ENCODE assay signal across 17 cellular contexts in genomic region chr2:220006152-220006551, GRCh38.
DNase-seq lines count a peak whose midpoint lies in the region; ATAC-seq, FAIRE-seq and TF ChIP-seq lines count a peak whose summit lies in the region.
"Had no signal": no experiment of that assay in that cellular context is flagged by ENCODE, and none has a peak within 500 bp of the region (broad histone marks: within the 10 kb centered on the region; RNA-seq: fewer than 3 reads in every experiment).

No MANE protein-coding gene starts in this region.

- H3K4me1 Mint-ChIP-seq in Calu3 (ENCODE audit: low read depth, unreplicated experiment) = no peaks in the 10 kb centered on the region

- no peak for TF ChIP-seq CTCF in GM12878 (IDR thresholded peaks at IDR 0.05 in 2 of 3, conservative IDR thresholded peaks at IDR 0.05 in 1 of 3; ENCODE audit: control insufficient read depth in 2 of 3, extremely low read depth in 1 of 3, insufficient read depth in 1 of 3, low read depth in 3 of 3, low read length in 3 of 3)
- TF ChIP-seq CTCF in testis (IDR thresholded peaks at IDR 0.05) = no peak
- TF ChIP-seq CTCF in Calu3 (IDR thresholded peaks at IDR 0.05; ENCODE audit: unreplicated experiment) = no peak

- no peak overlapping the region for H3K9ac ChIP-seq in GM12878 (ENCODE audit: control insufficient read depth, insufficient read depth, low read length)

- no peaks in the 10 kb centered on the region for H3K9me3 Mint-ChIP-seq in Calu3 (ENCODE audit: low read depth, unreplicated experiment)
- H3K9me3 Mint-ChIP-seq: activated T-cell treated with anti-CD3 and anti-CD28 coated beads, Interleukin-2, amount 50 U/mL, for 4 hours; endodermal cell; nephron progenitor cell; T-helper 1 cell treated with Interleukin-12 subunit alpha and Interleukin-12 subunit beta and Interleukin-4 antibody, amounts not matched to agents 30 μg/mL and 1 μg/mL, for 36 hours had no signal

- no TSS peak for BruUV-seq in GM12878 (replicated peaks; lab: Mats Ljungman, UMichigan)
- no TSS peak for BruUV-seq in Calu3 (replicated peaks; lab: Mats Ljungman, UMichigan)

- H3K4me3 ChIP-seq in GM12878 (no peak overlapping the region), testis (no peak overlapping the region)
- H3K4me3 ChIP-seq: PC-9 had no signal

- H3K27me3 Mint-ChIP-seq in Calu3 (ENCODE audit: unreplicated experiment) = no peaks in the 10 kb centered on the region
- H3K27me3 Mint-ChIP-seq: type B pancreatic cell had no signal

- 16% methylated on average over 7 of the region's 7 CpGs for WGBS in GM12878 (ENCODE audit: insufficient coverage, insufficient replicate concordance, low lambda C conversion rate, missing lambda C conversion rate)
- 30 to 37% methylated on average over 7 of the region's 7 CpGs for WGBS in testis, 2 donors

- ATAC-seq in GM12878 (peak; percentile 81), GM19455 (IDR thresholded peaks at IDR 0.05; ENCODE audit: unreplicated experiment) (no peak)
- ATAC-seq: activated T-cell treated with anti-CD3 and anti-CD28 coated beads, Interleukin-2, amount 50 U/mL, for 4 hours; left lobe of liver had no signal

- intact Hi-C loops in GM12878 (cut with micrococcal nuclease; ENCODE audit: unreplicated experiment) (no loop called here), testis (cut with DNase I; ENCODE audit: low total_unique reads) (no loop called here), Calu3 (cut with micrococcal nuclease; ENCODE audit: unreplicated experiment) (no loop called here)

- peak; percentile 45 for DNase-seq in SKM-1 treated with dmso at 0.1 percent for 144 hours (lab: John Stamatoyannopoulos, UW; ENCODE audit: unreplicated experiment)
- no peak for DNase-seq in SKM-1 (lab: John Stamatoyannopoulos, UW; ENCODE audit: unreplicated experiment)
- DNase-seq in GM12878 (ENCODE audit: low read depth, low spot score) = no peak
- DNase-seq in iris pigment epithelial cell (ENCODE audit: low read depth) = peak; percentile 86
- peak; percentile 76 for DNase-seq in testis
- no peak for DNase-seq in Calu3
- no peak for DNase-seq in dermis blood vessel endothelial cell
- DNase-seq: activated CD4-positive, alpha-beta T cell treated with anti-CD3 and anti-CD28 coated beads for 4 hours; activated T-cell treated with anti-CD3 and anti-CD28 coated beads, Interleukin-2, amount 50 U/mL, for 4 hours; DMS 273 treated with DMSO at 0.1 percent for 48 hours; endodermal cell; nephron progenitor cell; PC-9 had no signal

- in situ Hi-C loops in GM12878 (cut with MboI) = no loop called here

- no peak for TF ChIP-seq POLR2A in GM12878 (IDR thresholded peaks at IDR 0.05; ENCODE audit: low read depth, low read length)
- no peak for TF ChIP-seq POLR2A in testis (IDR thresholded peaks at IDR 0.05)

- H3K79me2 ChIP-seq in GM12878 (ENCODE audit: control insufficient read depth, insufficient read depth, low read length) = no peaks in the 10 kb centered on the region

- H3K36me3 ChIP-seq in GM12878 (ENCODE audit: control insufficient read depth in 2 of 2, insufficient read depth in 2 of 2, low read length in 1 of 2) = no peaks in the 10 kb centered on the region
- H3K36me3 ChIP-seq in testis (ENCODE audit: low read depth, missing control alignments) = no peaks in the 10 kb centered on the region

- H3K4me2 ChIP-seq in GM12878 (ENCODE audit: control insufficient read depth, insufficient read depth) = no peak overlapping the region
- H3K4me2 ChIP-seq: PC-9 had no signal

- SMC1A ChIA-PET in GM12878 (lab: Charles Lee; ENCODE audit: uncharacterized antibody, unreplicated experiment) = interaction anchor here (0.5 to 1.4 kb wide), 2 partner anchors 8 to 12 kb away, joined by 3 to 4 read pairs; no protein-coding TSS in a partner anchor

- H3K27me3 ChIP-seq in GM12878 (replicated peaks in 1 of 2; ENCODE audit: control insufficient read depth in 2 of 2, insufficient read depth in 2 of 2, low read length in 1 of 2) = peaks cover 0 to 4% of the 10 kb centered on the region in 2 experiments; a peak in 2 of 4 replicates
- no peaks in the 10 kb centered on the region for H3K27me3 ChIP-seq in testis

- no peak overlapping the region for H2AFZ ChIP-seq in GM12878 (ENCODE audit: control insufficient read depth, low read depth, low read length)
- H2AFZ ChIP-seq: PC-9 had no signal

- no peak for TF ChIP-seq EP300 in GM12878 (IDR thresholded peaks at IDR 0.05; ENCODE audit: borderline replicate concordance in 1 of 2, control insufficient read depth in 1 of 2, low read depth in 2 of 2, low read length in 2 of 2)

- H3K36me3 Mint-ChIP-seq in Calu3 (ENCODE audit: insufficient read depth, unreplicated experiment) = no peaks in the 10 kb centered on the region
- H3K36me3 Mint-ChIP-seq: type B pancreatic cell had no signal

- RAD21 ChIA-PET in GM12878 (lab: Charles Lee; ENCODE audit: unreplicated experiment) = no interaction called here

- no peaks in the 10 kb centered on the region for H3K9me3 ChIP-seq in GM12878 (replicated peaks; ENCODE audit: control insufficient read depth, insufficient read depth, low read length)
- no peaks in the 10 kb centered on the region for H3K9me3 ChIP-seq in testis

- no peaks in the 10 kb centered on the region for H4K20me1 ChIP-seq in GM12878 (ENCODE audit: control insufficient read depth, insufficient read depth)

- H3K4me3 Mint-ChIP-seq in Calu3 (ENCODE audit: low read depth, unreplicated experiment) = no peak overlapping the region
- H3K4me3 Mint-ChIP-seq: activated T-cell treated with anti-CD3 and anti-CD28 coated beads, Interleukin-2, amount 50 U/mL, for 4 hours; endodermal cell; nephron progenitor cell; T-helper 1 cell treated with Interleukin-12 subunit alpha and Interleukin-12 subunit beta and Interleukin-4 antibody, amounts not matched to agents 30 μg/mL and 1 μg/mL, for 36 hours; type B pancreatic cell had no signal

- no peak for TF ChIP-seq RAD21 in GM12878 (IDR thresholded peaks at IDR 0.05; ENCODE audit: insufficient read depth, low read depth, low read length)

- H3K4me1 ChIP-seq in GM12878 (ENCODE audit: control insufficient read depth, insufficient read depth, low read length) (no peaks in the 10 kb centered on the region), testis (peaks cover 22% of the 10 kb centered on the region)

- no peak for FAIRE-seq in GM12878 (lab: Jason Lieb, UNC)

- POLR2A ChIA-PET in GM12878 (lab: Charles Lee) = no interaction called here

- H3K27ac Mint-ChIP-seq in Calu3 (ENCODE audit: unreplicated experiment) = no peak overlapping the region
- H3K27ac Mint-ChIP-seq: endodermal cell; nephron progenitor cell; T-helper 1 cell treated with Interleukin-12 subunit alpha and Interleukin-12 subunit beta and Interleukin-4 antibody, amounts not matched to agents 30 μg/mL and 1 μg/mL, for 36 hours; type B pancreatic cell had no signal

- H3K27ac ChIP-seq in GM12878 (ENCODE audit: control insufficient read depth, insufficient read depth) = no peak overlapping the region
- H3K27ac ChIP-seq in testis = peak overlapping the region; percentile 57 to 72
- H3K27ac ChIP-seq: PC-9 had no signal

- CTCF ChIA-PET in GM12878 (lab: Yijun Ruan, JAX) (interaction anchor here (1.2 kb wide), 1 partner anchor 269 kb away, joined by 3 read pairs; no protein-coding TSS in a partner anchor), Calu3 (lab: Charles Lee) (no interaction called here)

TF ChIP-seq in GM12878, 131 proteins besides CTCF, POLR2A, EP300 and RAD21 (continues in another document):
- TF ChIP-seq NR2F1 (conservative IDR thresholded peaks at IDR 0.05) (no peak), SIX5 (IDR thresholded peaks at IDR 0.05; ENCODE audit: low read depth, low read length, severe bottlenecking) (no peak), MEF2B (IDR thresholded peaks at IDR 0.05; ENCODE audit: partially characterized antibody, poor library complexity, severe bottlenecking) (peak; percentile 76), ZBTB33 (IDR thresholded peaks at IDR 0.05) (no peak), PAX8 (IDR thresholded peaks at IDR 0.05) (no peak), FOXM1 (IDR thresholded peaks at IDR 0.05; ENCODE audit: low read depth, low read length) (no peak), PBX3 (IDR thresholded peaks at IDR 0.05; ENCODE audit: insufficient replicate concordance, low read depth, low read length) (no peak), E2F4 (IDR thresholded peaks at IDR 0.05; ENCODE audit: low read depth, low read length) (no peak)

Comparison
In these comparisons a context has a peak if more than half of its experiments do, and no peak if none do; other contexts are left out.
1. DNase-seq: peak in SKM-1 treated with dmso at 0.1 percent for 144 hours (single experiment), iris pigment epithelial cell (single experiment) and testis (single experiment); none in SKM-1 (single experiment), GM12878 (single experiment), Calu3 (single experiment) and dermis blood vessel endothelial cell (single experiment).